ENCODE assay signal across 1 cellular context in genomic region chr7:14936530-14936929, GRCh38.
TF ChIP-seq lines count a peak whose summit lies in the region.

No MANE protein-coding gene starts in this region.

TF ChIP-seq in SK-N-SH, 30 proteins besides CTCF, POLR2A, EP300 and RAD21 (continued from another document):
- TF ChIP-seq ZBTB33 (IDR thresholded peaks at IDR 0.05; ENCODE audit: borderline replicate concordance, low read depth) = no peak
- TF ChIP-seq REST (IDR thresholded peaks at IDR 0.05; ENCODE audit: low read depth, low read length) = no peak
- TF ChIP-seq IRF3 (IDR thresholded peaks at IDR 0.05; ENCODE audit: low read depth, low read length) = no peak
- no peak for TF ChIP-seq GABPA (IDR thresholded peaks at IDR 0.05; ENCODE audit: low read depth)
- no peak for TF ChIP-seq FOXM1 (IDR thresholded peaks at IDR 0.05; ENCODE audit: low read depth)
